In the genomic region with DNA sequence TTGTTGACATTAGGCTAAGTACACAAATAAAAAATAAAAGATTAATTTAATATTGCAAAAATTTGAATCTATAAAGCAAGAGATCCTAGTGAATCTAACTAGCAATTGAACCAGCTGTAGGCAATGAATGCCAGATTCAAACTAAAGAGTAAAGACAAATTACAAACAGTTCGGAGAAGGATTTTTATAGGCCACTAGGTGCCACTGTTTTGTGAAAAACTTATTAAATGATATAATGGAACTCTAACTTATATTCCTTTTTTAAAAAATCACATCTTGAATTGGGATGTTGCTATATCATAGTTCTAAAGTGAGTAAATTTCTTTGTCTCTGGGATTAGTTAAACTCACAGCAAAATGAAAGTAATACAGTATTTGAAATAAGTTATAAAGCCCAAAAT, we compare ENCODE assay signal across 9 cellular contexts. TPM values are rescaled to one million over a fixed set of nuclear protein-coding genes. Genes with fewer than 3 reads are reported as not detected.
DNase-seq lines count a peak whose midpoint lies in the region; ATAC-seq and TF ChIP-seq lines count a peak whose summit lies in the region.
"Had no signal": no experiment of that assay in that cellular context is flagged by ENCODE, and none has a peak within 500 bp of the region (broad histone marks: within the 10 kb centered on the region; RNA-seq: fewer than 3 reads in every experiment).

No MANE protein-coding gene starts in this region.

- no peak overlapping the region for H3K4me2 ChIP-seq in OCI-LY3 (ENCODE audit: low read length)

- in situ Hi-C loops in GM13977 (cut with MboI; ENCODE audit: low pct_unique_long_range_greater_than_20kb, low sequenced_read_pairs, unreplicated experiment): no loop called here

- no peak for ATAC-seq in T-cell (replicated peaks in 1 of 4)
- ATAC-seq in effector memory CD8-positive, alpha-beta T cell (replicated peaks): no peak

- no peaks in the 10 kb centered on the region for H3K79me2 ChIP-seq in OCI-LY3 (ENCODE audit: low read length)

- CTCF ChIA-PET in T-cell (lab: Charles Lee): no interaction called here

- no peaks in the 10 kb centered on the region for H3K27me3 Mint-ChIP-seq in T-cell
- H3K27me3 Mint-ChIP-seq in effector memory CD8-positive, alpha-beta T cell: no peaks in the 10 kb centered on the region

- no peaks in the 10 kb centered on the region for H3K27me3 ChIP-seq in OCI-LY3 (ENCODE audit: low read depth, low read length)

- TF ChIP-seq CTCF in GM13977 (IDR thresholded peaks at IDR 0.05; ENCODE audit: extremely low read depth, insufficient read depth, missing control alignments): peak; percentile 19
- TF ChIP-seq CTCF in OCI-LY3 (IDR thresholded peaks at IDR 0.05; ENCODE audit: low read depth, low read length): peak; percentile 43
- TF ChIP-seq CTCF in epithelial cell of esophagus (IDR thresholded peaks at IDR 0.05; ENCODE audit: insufficient read depth, low read depth, low read length, missing control alignments): peak; percentile 34

- H3K4me1 Mint-ChIP-seq in T-cell: no peaks in the 10 kb centered on the region
- no peaks in the 10 kb centered on the region for H3K4me1 Mint-ChIP-seq in effector memory CD8-positive, alpha-beta T cell (ENCODE audit: low read depth in 2 of 2)

- DNase-seq in GM13977 (ENCODE audit: low spot score): no peak
- DNase-seq in epithelial cell of esophagus (ENCODE audit: low read depth): peak; percentile 23
- peak; percentile 30 for DNase-seq in putamen (ENCODE audit: low spot score)
- no peak for DNase-seq in stimulated activated CD4-positive, alpha-beta T cell treated with anti-CD3 and anti-CD28 coated beads, Interleukin-4, amount 100 ng/mL, for 1 hour
- DNase-seq in amniotic stem cell (lab: John Stamatoyannopoulos, UW): no peak
- DNase-seq in T-cell: no peak
- DNase-seq in effector memory CD8-positive, alpha-beta T cell: no peak
- DNase-seq: effector CD8-positive, alpha-beta T cell had no signal

- H2AFZ ChIP-seq in OCI-LY3 (ENCODE audit: low read depth, low read length): no peak overlapping the region

- no peaks in the 10 kb centered on the region for H3K36me3 Mint-ChIP-seq in T-cell
- H3K36me3 Mint-ChIP-seq in effector memory CD8-positive, alpha-beta T cell (ENCODE audit: insufficient read depth): no peaks in the 10 kb centered on the region

- POLR2A ChIA-PET in T-cell (lab: Charles Lee): no interaction called here

- no peaks in the 10 kb centered on the region for H4K20me1 ChIP-seq in OCI-LY3 (ENCODE audit: insufficient read depth, low read length)

- H3K4me3 Mint-ChIP-seq in T-cell: no peak overlapping the region
- H3K4me3 Mint-ChIP-seq in effector memory CD8-positive, alpha-beta T cell: no peak overlapping the region

- no peaks in the 10 kb centered on the region for H3K9me3 ChIP-seq in OCI-LY3 (ENCODE audit: insufficient read depth, low read length)

- H3K4me3 ChIP-seq in OCI-LY3 (ENCODE audit: low read length) (no peak overlapping the region), epithelial cell of esophagus (ENCODE audit: low read length) (no peak overlapping the region)

- no peak overlapping the region for H3K27ac ChIP-seq in OCI-LY3 (ENCODE audit: low read length)

- no peak overlapping the region for H3K27ac Mint-ChIP-seq in T-cell
- no peak overlapping the region for H3K27ac Mint-ChIP-seq in effector memory CD8-positive, alpha-beta T cell

- no peaks in the 10 kb centered on the region for H3K36me3 ChIP-seq in OCI-LY3 (replicated peaks; ENCODE audit: low read depth, low read length)

- peaks cover 0 to 2% (median 0%) of the 10 kb centered on the region in 3 donors for H3K9me3 Mint-ChIP-seq in T-cell
- peaks cover 0 to 2% of the 10 kb centered on the region in 2 donors for H3K9me3 Mint-ChIP-seq in effector memory CD8-positive, alpha-beta T cell

- no peak overlapping the region for H3K9ac ChIP-seq in OCI-LY3 (ENCODE audit: low read length)

- H3K4me1 ChIP-seq in OCI-LY3 (ENCODE audit: low read length): no peaks in the 10 kb centered on the region

RNA-seq across cellular contexts. Expression of gene GNAI1, which starts 39.1 kb away (rescaled TPM):
- 1 to 10 TPM in 4 of 5 donors, under 1 TPM in 1; 0.79 to 3.3 (median 1.4) TPM for total RNA-seq in T-cell

Comparison
In these comparisons a context has a peak if more than half of its experiments do, and no peak if none do; other contexts are left out.
1. DNase-seq: peak in epithelial cell of esophagus (single experiment) and putamen (single experiment); none in GM13977 (single experiment), stimulated activated CD4-positive, alpha-beta T cell treated with anti-CD3 and anti-CD28 coated beads, Interleukin-4, amount 100 ng/mL, for 1 hour (single experiment), amniotic stem cell (single experiment), T-cell (0 of 34) and effector memory CD8-positive, alpha-beta T cell (0 of 3).
2. Peak in every context shown above with its lines, with median percentiles within 50 percentile points of each other: CTCF ChIP-seq.